11 cellular contexts compared by ENCODE assay signal in the genomic region with DNA sequence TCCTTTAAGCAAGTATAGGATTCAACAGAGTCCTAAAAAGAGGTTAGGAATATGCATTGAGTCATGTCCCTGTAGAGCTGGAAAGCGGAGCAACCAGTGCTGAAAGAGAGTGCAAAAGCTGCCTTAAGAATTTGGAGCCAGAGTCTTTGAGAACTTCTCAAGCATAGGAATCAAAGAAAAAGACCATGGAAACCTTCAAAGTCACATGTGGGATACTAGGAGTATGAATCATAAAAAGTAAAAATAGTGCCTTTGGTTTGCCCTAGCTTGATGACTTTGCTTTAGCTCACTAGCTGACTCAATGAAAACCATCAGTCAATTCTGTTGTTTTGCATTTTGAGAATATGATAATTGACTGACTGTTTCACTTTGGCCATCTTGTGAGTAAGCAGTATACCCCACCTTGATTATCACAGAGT.
A peak's percentile ranks its signal among the peaks of the same experiment; 100 is the strongest.
DNase-seq lines count a peak whose midpoint lies in the region; ATAC-seq and TF ChIP-seq lines count a peak whose summit lies in the region.
"Had no signal": no experiment of that assay in that cellular context is flagged by ENCODE, and none has a peak within 500 bp of the region (broad histone marks: within the 10 kb centered on the region; RNA-seq: fewer than 3 reads in every experiment).

No MANE protein-coding gene starts in this region.

- H3K27ac ChIP-seq in right cardiac atrium (ENCODE audit: low read length) = no peak overlapping the region
- H3K27ac ChIP-seq: BLaER1, colonic mucosa, psoas muscle had no signal

- H3K9me3 ChIP-seq in right cardiac atrium (ENCODE audit: control insufficient read depth, low read length) = no peaks in the 10 kb centered on the region
- H3K9me3 ChIP-seq: BLaER1, colonic mucosa, psoas muscle had no signal

- peak overlapping the region; percentile 31 for H3K27ac Mint-ChIP-seq in activated T-cell treated with anti-CD3 and anti-CD28 coated beads, Interleukin-2, amount 50 U/mL, for 24 hours
- peak overlapping the region; percentile 60 for H3K27ac Mint-ChIP-seq in chondrocyte (ENCODE audit: unreplicated experiment)
- H3K27ac Mint-ChIP-seq in stimulated activated effector memory CD8-positive, alpha-beta T cell treated with anti-CD3 and anti-CD28 coated beads, Interleukin-12 subunit alpha, Interleukin-12 subunit beta, amount 100 ng/mL, for 72 hours = no peak overlapping the region

- H3K27me3 ChIP-seq in right cardiac atrium (ENCODE audit: control insufficient read depth, insufficient read depth) = no peaks in the 10 kb centered on the region
- H3K27me3 ChIP-seq: BLaER1, colonic mucosa had no signal

- no peaks in the 10 kb centered on the region for H3K9me3 Mint-ChIP-seq in activated T-cell treated with anti-CD3 and anti-CD28 coated beads, Interleukin-2, amount 50 U/mL, for 24 hours
- no peaks in the 10 kb centered on the region for H3K9me3 Mint-ChIP-seq in chondrocyte (ENCODE audit: low read depth)
- H3K9me3 Mint-ChIP-seq in stimulated activated effector memory CD8-positive, alpha-beta T cell treated with anti-CD3 and anti-CD28 coated beads, Interleukin-12 subunit alpha, Interleukin-12 subunit beta, amount 100 ng/mL, for 72 hours = no peaks in the 10 kb centered on the region

- H3K27me3 Mint-ChIP-seq in activated T-cell treated with anti-CD3 and anti-CD28 coated beads, Interleukin-2, amount 50 U/mL, for 24 hours = peaks cover 18% of the 10 kb centered on the region
- no peaks in the 10 kb centered on the region for H3K27me3 Mint-ChIP-seq in chondrocyte (ENCODE audit: low read depth)

- H3K4me1 Mint-ChIP-seq in activated T-cell treated with anti-CD3 and anti-CD28 coated beads, Interleukin-2, amount 50 U/mL, for 24 hours (ENCODE audit: low read depth) = peaks cover 21% of the 10 kb centered on the region
- H3K4me1 Mint-ChIP-seq in chondrocyte (ENCODE audit: low read depth) = peaks cover 17% of the 10 kb centered on the region
- H3K4me1 Mint-ChIP-seq in stimulated activated effector memory CD8-positive, alpha-beta T cell treated with anti-CD3 and anti-CD28 coated beads, Interleukin-12 subunit alpha, Interleukin-12 subunit beta, amount 100 ng/mL, for 72 hours = peaks cover 12% of the 10 kb centered on the region

- H3K4me1 ChIP-seq in right cardiac atrium (ENCODE audit: control insufficient read depth, insufficient read depth, low read length) = no peaks in the 10 kb centered on the region
- H3K4me1 ChIP-seq: colonic mucosa, psoas muscle had no signal

- 95% methylated on average over 1 of the region's 1 CpG for WGBS in right cardiac atrium

- no peaks in the 10 kb centered on the region for H3K36me3 Mint-ChIP-seq in activated T-cell treated with anti-CD3 and anti-CD28 coated beads, Interleukin-2, amount 50 U/mL, for 24 hours (ENCODE audit: low read depth)
- no peaks in the 10 kb centered on the region for H3K36me3 Mint-ChIP-seq in chondrocyte (ENCODE audit: low read depth)
- no peaks in the 10 kb centered on the region for H3K36me3 Mint-ChIP-seq in stimulated activated effector memory CD8-positive, alpha-beta T cell treated with anti-CD3 and anti-CD28 coated beads, Interleukin-12 subunit alpha, Interleukin-12 subunit beta, amount 100 ng/mL, for 72 hours

- DNase-seq in activated T-cell treated with anti-CD3 and anti-CD28 coated beads, Interleukin-2, amount 50 U/mL, for 24 hours = no peak
- no peak for DNase-seq in activated T-cell treated with anti-CD3 and anti-CD28 coated beads, Interleukin-2, amount 50 U/mL, for 48 hours
- DNase-seq in HT1080 (ENCODE audit: low read depth) (peak; percentile 96), chondrocyte (ENCODE audit: low spot score) (no peak), right cardiac atrium (no peak), DMS153 (lab: John Stamatoyannopoulos, UW) (no peak)
- no peak for DNase-seq in stimulated activated effector memory CD8-positive, alpha-beta T cell treated with anti-CD3 and anti-CD28 coated beads, Interleukin-12 subunit alpha, Interleukin-12 subunit beta, amount 100 ng/mL, for 72 hours (ENCODE audit: low spot score in 2 of 2)
- DNase-seq: colonic mucosa, psoas muscle had no signal

- H3K4me3 ChIP-seq in right cardiac atrium (ENCODE audit: low read length) = no peak overlapping the region
- H3K4me3 ChIP-seq: BLaER1, colonic mucosa, psoas muscle had no signal

- TF ChIP-seq CTCF in chondrocyte (IDR thresholded peaks at IDR 0.05) = no peak

- peak; percentile 100 for ATAC-seq in stimulated activated effector memory CD8-positive, alpha-beta T cell treated with anti-CD3 and anti-CD28 coated beads, Interleukin-12 subunit alpha, Interleukin-12 subunit beta, amount 100 ng/mL, for 72 hours
- no peak for ATAC-seq in right cardiac atrium
- no peak for ATAC-seq in GM18511 (IDR thresholded peaks at IDR 0.05; ENCODE audit: unreplicated experiment)

- intact Hi-C loops in right cardiac atrium (cut with DNase I) = no loop called here

- H3K4me3 Mint-ChIP-seq in activated T-cell treated with anti-CD3 and anti-CD28 coated beads, Interleukin-2, amount 50 U/mL, for 24 hours = no peak overlapping the region
- no peak overlapping the region for H3K4me3 Mint-ChIP-seq in chondrocyte (ENCODE audit: unreplicated experiment)
- H3K4me3 Mint-ChIP-seq in stimulated activated effector memory CD8-positive, alpha-beta T cell treated with anti-CD3 and anti-CD28 coated beads, Interleukin-12 subunit alpha, Interleukin-12 subunit beta, amount 100 ng/mL, for 72 hours = no peak overlapping the region
